14 cellular contexts compared by ENCODE assay signal in genomic region chr20:59164681-59165388, GRCh38. TPM values are rescaled to one million over a fixed set of nuclear protein-coding genes. Genes with fewer than 3 reads are reported as not detected.
DNase-seq lines count a peak whose midpoint lies in the region; ATAC-seq and TF ChIP-seq lines count a peak whose summit lies in the region.
"Had no signal": no experiment of that assay in that cellular context is flagged by ENCODE, and none has a peak within 500 bp of the region (broad histone marks: within the 10 kb centered on the region; RNA-seq: fewer than 3 reads in every experiment).

No MANE protein-coding gene starts in this region.

- peak overlapping the region; percentile 94 for H3K27ac ChIP-seq in CD4-positive, alpha-beta T cell (ENCODE audit: low read depth, low read length)
- H3K27ac ChIP-seq in HL-60 (replicated peaks): peak overlapping the region; percentile 90
- H3K27ac ChIP-seq: uterus had no signal

- intact Hi-C loops in CD4-positive, alpha-beta T cell (cut with DNase I, micrococcal nuclease): loop anchor here (1.0 to 5.0 kb wide), 5 partner anchors 42 to 513 kb away; partner anchors contain the start of gene STX16 (in 1 of the 2)

- no peaks in the 10 kb centered on the region for H3K9me3 ChIP-seq in CD4-positive, alpha-beta T cell (ENCODE audit: control insufficient read depth, low read length)
- H3K9me3 ChIP-seq: uterus had no signal

- CTCF ChIA-PET in CD4-positive, alpha-beta T cell (lab: Charles Lee): interaction anchor here (1.5 to 3.0 kb wide), 3 partner anchors 18 to 43 kb away, joined by 5 to 12 read pairs (median 7); no protein-coding TSS in a partner anchor

- H3K27me3 Mint-ChIP-seq in CD4-positive, alpha-beta T cell: no peaks in the 10 kb centered on the region
- no peaks in the 10 kb centered on the region for H3K27me3 Mint-ChIP-seq in activated naive CD8-positive, alpha-beta T cell treated with anti-CD3 and anti-CD28 coated beads for 36 hours
- H3K27me3 Mint-ChIP-seq in natural killer cell treated with Interleukin-12 subunit alpha and Interleukin-12 subunit beta and Interleukin-15 and Interleukin-18, amount 100 ng/mL, for 72 hours: no peaks in the 10 kb centered on the region

- no peaks in the 10 kb centered on the region for H3K27me3 ChIP-seq in CD4-positive, alpha-beta T cell (ENCODE audit: control insufficient read depth, insufficient read depth, low read length)
- H3K27me3 ChIP-seq in HL-60 (ENCODE audit: insufficient read depth, poor library complexity, severe bottlenecking): no peaks in the 10 kb centered on the region
- H3K27me3 ChIP-seq: uterus had no signal

- H3K27ac Mint-ChIP-seq in CD4-positive, alpha-beta T cell: peak overlapping the region; percentile 95
- peak overlapping the region; percentile 94 for H3K27ac Mint-ChIP-seq in activated naive CD8-positive, alpha-beta T cell treated with anti-CD3 and anti-CD28 coated beads for 36 hours
- peak overlapping the region; percentile 97 to 99 for H3K27ac Mint-ChIP-seq in natural killer cell treated with Interleukin-12 subunit alpha and Interleukin-12 subunit beta and Interleukin-15 and Interleukin-18, amount 100 ng/mL, for 72 hours

- H3K9me3 Mint-ChIP-seq in CD4-positive, alpha-beta T cell: no peaks in the 10 kb centered on the region
- H3K9me3 Mint-ChIP-seq in activated naive CD8-positive, alpha-beta T cell treated with anti-CD3 and anti-CD28 coated beads for 36 hours: peaks cover 6% of the 10 kb centered on the region
- no peaks in the 10 kb centered on the region for H3K9me3 Mint-ChIP-seq in natural killer cell treated with Interleukin-12 subunit alpha and Interleukin-12 subunit beta and Interleukin-15 and Interleukin-18, amount 100 ng/mL, for 72 hours

- no peak for DNase-seq in CD4-positive, alpha-beta T cell
- DNase-seq in HL-60 (ENCODE audit: low read depth in 1 of 2, low spot score in 1 of 2) (no peak), MV-4-11 (lab: John Stamatoyannopoulos, UW) (no peak), NCI-H2227 treated with DMSO at 0.1 percent for 48 hours (lab: John Stamatoyannopoulos, UW) (no peak), GM10266 (ENCODE audit: extremely low spot score) (no peak)
- DNase-seq in activated naive CD8-positive, alpha-beta T cell treated with anti-CD3 and anti-CD28 coated beads for 36 hours: no peak
- DNase-seq in natural killer cell treated with Interleukin-12 subunit alpha and Interleukin-12 subunit beta and Interleukin-15 and Interleukin-18, amount 100 ng/mL, for 72 hours (ENCODE audit: low spot score): no peak
- DNase-seq: DMS79 treated with DMSO at 0.1 percent for 48 hours, KBM-7, mesenchymal stem cell, NCI-H1436, NCI-H524, uterus had no signal

- H3K4me1 Mint-ChIP-seq in CD4-positive, alpha-beta T cell (ENCODE audit: low read depth): peaks cover 98% of the 10 kb centered on the region
- peaks cover 86% of the 10 kb centered on the region for H3K4me1 Mint-ChIP-seq in activated naive CD8-positive, alpha-beta T cell treated with anti-CD3 and anti-CD28 coated beads for 36 hours
- peaks cover 70 to 93% of the 10 kb centered on the region in 2 donors for H3K4me1 Mint-ChIP-seq in natural killer cell treated with Interleukin-12 subunit alpha and Interleukin-12 subunit beta and Interleukin-15 and Interleukin-18, amount 100 ng/mL, for 72 hours (ENCODE audit: low read depth in 2 of 2)

- peaks cover 39% of the 10 kb centered on the region for H3K36me3 Mint-ChIP-seq in CD4-positive, alpha-beta T cell (ENCODE audit: low read depth)
- peaks cover 36% of the 10 kb centered on the region for H3K36me3 Mint-ChIP-seq in activated naive CD8-positive, alpha-beta T cell treated with anti-CD3 and anti-CD28 coated beads for 36 hours
- peaks cover 5% of the 10 kb centered on the region for H3K36me3 Mint-ChIP-seq in natural killer cell treated with Interleukin-12 subunit alpha and Interleukin-12 subunit beta and Interleukin-15 and Interleukin-18, amount 100 ng/mL, for 72 hours

- H3K4me3 Mint-ChIP-seq in CD4-positive, alpha-beta T cell: peak overlapping the region; percentile 80
- peak overlapping the region; percentile 81 for H3K4me3 Mint-ChIP-seq in activated naive CD8-positive, alpha-beta T cell treated with anti-CD3 and anti-CD28 coated beads for 36 hours
- H3K4me3 Mint-ChIP-seq in natural killer cell treated with Interleukin-12 subunit alpha and Interleukin-12 subunit beta and Interleukin-15 and Interleukin-18, amount 100 ng/mL, for 72 hours: peak overlapping the region; percentile 91

- POLR2A ChIA-PET in CD4-positive, alpha-beta T cell (lab: Charles Lee): interaction anchor here (0.6 to 5.7 kb wide), 23 partner anchors 8 to 1773 kb away, joined by 3 to 129 read pairs (median 4); partner anchors contain the start of gene ATP5F1E

- no peak overlapping the region for H3K4me3 ChIP-seq in HL-60 (replicated peaks; ENCODE audit: insufficient read depth, low read length)
- H3K4me3 ChIP-seq: uterus had no signal

- TF ChIP-seq CTCF in CD4-positive, alpha-beta T cell (IDR thresholded peaks at IDR 0.05): no peak
- TF ChIP-seq CTCF in HL-60 (IDR thresholded peaks at IDR 0.05; ENCODE audit: insufficient read depth, low read length) (no peak), GM10266 (IDR thresholded peaks at IDR 0.05; ENCODE audit: control insufficient read depth, insufficient read depth, low read depth, missing control alignments) (no peak)

- ATAC-seq in CD4-positive, alpha-beta T cell (ENCODE audit: poor library complexity): no peak
- ATAC-seq in natural killer cell treated with Interleukin-12 subunit alpha and Interleukin-12 subunit beta and Interleukin-15 and Interleukin-18, amount 100 ng/mL, for 72 hours: peak in 1 of 2 donors; percentile 20
- ATAC-seq in HG03108 (IDR thresholded peaks at IDR 0.05; ENCODE audit: unreplicated experiment): no peak

RNA-seq across cellular contexts. Expression of gene ZNF831, which starts 1.2 kb away (rescaled TPM):
- total RNA-seq in CD4-positive, alpha-beta T cell: 10 to 100 TPM; 24.9 to 25.9 TPM
- 1 to 10 TPM; 6.5 to 6.9 TPM for total RNA-seq in activated naive CD8-positive, alpha-beta T cell treated with anti-CD3 and anti-CD28 coated beads for 36 hours
- 1 to 10 TPM; 3.3 to 5.7 TPM for total RNA-seq in natural killer cell treated with Interleukin-12 subunit alpha and Interleukin-12 subunit beta and Interleukin-15 and Interleukin-18, amount 100 ng/mL, for 72 hours
